Comparison of ENCODE assay signal across 21 cellular contexts in genomic region chr16:89853306-89853993, GRCh38.
"Had no signal": no experiment of that assay in that cellular context is flagged by ENCODE, and none has a peak within 500 bp of the region (broad histone marks: within the 10 kb centered on the region; RNA-seq: fewer than 3 reads in every experiment).

No MANE protein-coding gene starts in this region.

- DNase-seq: activated CD4-positive, alpha-beta T cell treated with anti-CD3 and anti-CD28 coated beads, Interleukin-2, amount 10 ng/mL, durations not matched to agents 7 days and 5 days; activated CD8-positive, alpha-beta memory T cell treated with anti-CD3 and anti-CD28 coated beads, Interleukin-2, amount 50 U/mL, for 4 hours; activated effector memory CD4-positive, alpha-beta T cell treated with Interleukin-2 at 50 U/mL for 16 hours; activated T-cell treated with anti-CD3 and anti-CD28 coated beads, Interleukin-2, amount 50 U/mL, for 4 hours; foreskin fibroblast; hypothalamus; islet precursor cell; midbrain; naive B cell; SK-N-SH; stimulated activated CD4-positive, alpha-beta T cell treated with anti-CD3 and anti-CD28 coated beads, Interleukin-12 subunit alpha, Interleukin-12 subunit beta, amount 100 ng/mL, for 4 hours; stimulated activated CD4-positive, alpha-beta T cell treated with anti-CD3 and anti-CD28 coated beads, Interleukin-1b, Interleukin-23, amount 100 ng/mL, for 48 hours; stimulated activated CD8-positive, alpha-beta memory T cell treated with anti-CD3 and anti-CD28 coated beads, Interleukin-4, amount 100 ng/mL, for 48 hours; stimulated activated naive CD4-positive, alpha-beta T cell treated with Interleukin-2 at 50 U/mL for 16 hours; T-cell; tibial artery had no signal

- H3K27ac ChIP-seq: breast epithelium, neutrophil, parathyroid adenoma, tibial artery had no signal

- H3K27ac Mint-ChIP-seq: activated CD4-positive, alpha-beta T cell treated with anti-CD3 and anti-CD28 coated beads, Interleukin-2, amount 10 ng/mL, durations not matched to agents 7 days and 5 days; activated naive CD4-positive, alpha-beta T cell treated with anti-CD3 and anti-CD28 coated beads, Interleukin-2, amount 50 U/mL, for 24 hours; dendritic cell treated with granulocyte-macrophage colony-stimulating factor and Interleukin-4, amounts not matched to agents 40 ng/mL and 50 ng/mL, for 4 days; T-cell had no signal

- H2AFZ ChIP-seq: parathyroid adenoma had no signal

- H3K4me3 ChIP-seq: breast epithelium, tibial artery had no signal

- H3K4me2 ChIP-seq: SK-N-SH had no signal

- H3K4me1 Mint-ChIP-seq: activated CD4-positive, alpha-beta T cell treated with anti-CD3 and anti-CD28 coated beads, Interleukin-2, amount 10 ng/mL, durations not matched to agents 7 days and 5 days; activated naive CD4-positive, alpha-beta T cell treated with anti-CD3 and anti-CD28 coated beads, Interleukin-2, amount 50 U/mL, for 24 hours; naive B cell; T-cell had no signal

- H3K4me1 ChIP-seq: breast epithelium, parathyroid adenoma, tibial artery had no signal

- H3K27me3 ChIP-seq: breast epithelium, neutrophil had no signal

- ATAC-seq: activated T-cell treated with anti-CD3 and anti-CD28 coated beads, Interleukin-2, amount 50 U/mL, for 4 hours; T-cell had no signal

- H3K36me3 ChIP-seq: breast epithelium, neutrophil had no signal

- H3K4me3 Mint-ChIP-seq: activated CD4-positive, alpha-beta T cell treated with anti-CD3 and anti-CD28 coated beads, Interleukin-2, amount 10 ng/mL, durations not matched to agents 7 days and 5 days; activated naive CD4-positive, alpha-beta T cell treated with anti-CD3 and anti-CD28 coated beads, Interleukin-2, amount 50 U/mL, for 24 hours; activated T-cell treated with anti-CD3 and anti-CD28 coated beads, Interleukin-2, amount 50 U/mL, for 4 hours; dendritic cell treated with granulocyte-macrophage colony-stimulating factor and Interleukin-4, amounts not matched to agents 40 ng/mL and 50 ng/mL, for 4 days; naive B cell; T-cell had no signal

- H3K9me3 Mint-ChIP-seq: activated CD4-positive, alpha-beta T cell treated with anti-CD3 and anti-CD28 coated beads, Interleukin-2, amount 10 ng/mL, durations not matched to agents 7 days and 5 days; activated naive CD4-positive, alpha-beta T cell treated with anti-CD3 and anti-CD28 coated beads, Interleukin-2, amount 50 U/mL, for 24 hours; activated T-cell treated with anti-CD3 and anti-CD28 coated beads, Interleukin-2, amount 50 U/mL, for 4 hours; dendritic cell treated with granulocyte-macrophage colony-stimulating factor and Interleukin-4, amounts not matched to agents 40 ng/mL and 50 ng/mL, for 4 days; naive B cell; T-cell had no signal

- H3K9me3 ChIP-seq: breast epithelium, neutrophil, SK-N-SH, tibial artery had no signal

- H3K27me3 Mint-ChIP-seq: activated CD4-positive, alpha-beta T cell treated with anti-CD3 and anti-CD28 coated beads, Interleukin-2, amount 10 ng/mL, durations not matched to agents 7 days and 5 days; activated naive CD4-positive, alpha-beta T cell treated with anti-CD3 and anti-CD28 coated beads, Interleukin-2, amount 50 U/mL, for 24 hours; T-cell had no signal

- H3K36me3 Mint-ChIP-seq: activated naive CD4-positive, alpha-beta T cell treated with anti-CD3 and anti-CD28 coated beads, Interleukin-2, amount 50 U/mL, for 24 hours; naive B cell; T-cell had no signal
